Comparison of ENCODE assay signal across 10 cellular contexts in the genomic region with DNA sequence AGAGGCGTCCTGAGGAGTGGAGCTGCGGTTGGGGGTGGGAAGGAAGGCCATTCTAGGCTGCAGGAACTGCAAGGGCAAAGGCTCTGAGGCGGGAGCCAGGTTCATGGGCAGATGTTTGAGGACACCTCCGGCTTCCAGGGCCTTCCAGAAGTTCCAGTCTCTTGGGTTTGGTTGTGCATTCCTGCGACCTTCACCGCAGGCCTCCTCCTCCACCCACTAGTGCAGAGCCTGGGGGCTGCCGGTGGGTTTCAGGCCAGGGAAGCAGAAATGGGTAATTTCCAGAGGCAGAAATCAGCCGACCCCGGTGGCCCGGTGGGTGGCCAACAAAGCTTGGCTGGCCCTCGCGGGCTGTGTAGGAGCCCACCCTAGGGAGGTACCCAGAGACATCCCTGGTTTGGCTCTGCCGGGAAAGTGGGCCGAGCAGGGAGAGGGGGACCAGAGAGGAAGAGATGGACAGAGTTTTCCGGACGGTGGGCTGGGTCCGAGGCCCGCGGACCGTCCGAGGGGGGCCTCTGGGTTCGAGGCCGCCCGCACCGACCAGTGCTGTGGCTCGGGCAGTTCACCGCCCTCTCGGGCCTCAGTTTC. TPM values are rescaled to one million over a fixed set of nuclear protein-coding genes. Genes with fewer than 3 reads are reported as not detected.
A peak's percentile ranks its signal among the peaks of the same experiment; 100 is the strongest.
DNase-seq lines count a peak whose midpoint lies in the region; ATAC-seq, FAIRE-seq and TF ChIP-seq lines count a peak whose summit lies in the region.
"Had no signal": no experiment of that assay in that cellular context is flagged by ENCODE, and none has a peak within 500 bp of the region (broad histone marks: within the 10 kb centered on the region; RNA-seq: fewer than 3 reads in every experiment).

No MANE protein-coding gene starts in this region.

- CTCF ChIA-PET in activated naive CD4-positive, alpha-beta T cell treated with anti-CD3 and anti-CD28 coated beads for 36 hours (lab: Charles Lee): interaction anchor here (3.0 kb wide), 1 partner anchor 108 kb away, joined by 16 read pairs; no protein-coding TSS in a partner anchor

- H3K27me3 ChIP-seq in bronchial epithelial cell (ENCODE audit: control insufficient read depth, insufficient read depth, low read length) (no peaks in the 10 kb centered on the region), transverse colon (no peaks in the 10 kb centered on the region)

- TF ChIP-seq CTCF in bronchial epithelial cell (IDR thresholded peaks at IDR 0.05; ENCODE audit: insufficient read depth, low read length, severe bottlenecking): no peak
- TF ChIP-seq CTCF in transverse colon (IDR thresholded peaks at IDR 0.05): no peak

- no peaks in the 10 kb centered on the region for H3K36me3 ChIP-seq in bronchial epithelial cell (ENCODE audit: control insufficient read depth, insufficient read depth, low read length)
- H3K36me3 ChIP-seq in mesodermal cell (ENCODE audit: control insufficient read depth, insufficient read depth, low read length): no peaks in the 10 kb centered on the region
- no peaks in the 10 kb centered on the region for H3K36me3 ChIP-seq in transverse colon

- H3K27ac Mint-ChIP-seq in activated naive CD4-positive, alpha-beta T cell treated with anti-CD3 and anti-CD28 coated beads for 36 hours: no peak overlapping the region

- no peaks in the 10 kb centered on the region for H3K36me3 Mint-ChIP-seq in activated naive CD4-positive, alpha-beta T cell treated with anti-CD3 and anti-CD28 coated beads for 36 hours (ENCODE audit: low read depth)

- peaks cover 36% of the 10 kb centered on the region for H3K4me1 Mint-ChIP-seq in activated naive CD4-positive, alpha-beta T cell treated with anti-CD3 and anti-CD28 coated beads for 36 hours (ENCODE audit: low read depth)

- in situ Hi-C loops in transverse colon (cut with MboI; ENCODE audit: low pct_ligation_motif_present in 1 of 4, low pct_unique_long_range_greater_than_20kb in 1 of 4, low sequenced_read_pairs in 3 of 4): no loop called here

- H3K9me3 Mint-ChIP-seq in activated naive CD4-positive, alpha-beta T cell treated with anti-CD3 and anti-CD28 coated beads for 36 hours: no peaks in the 10 kb centered on the region

- peak overlapping the region; percentile 54 for H3K4me3 ChIP-seq in bronchial epithelial cell (ENCODE audit: low read depth, low read length)
- peak overlapping the region; percentile 22 for H3K4me3 ChIP-seq in mesodermal cell (ENCODE audit: extremely low read depth, insufficient read depth, low read length, poor library complexity, severe bottlenecking)
- H3K4me3 ChIP-seq in transverse colon: peak overlapping the region; percentile 63 to 81 (median 70)

- DNase-seq in activated naive CD4-positive, alpha-beta T cell treated with anti-CD3 and anti-CD28 coated beads for 36 hours: no peak
- no peak for DNase-seq in activated naive CD4-positive, alpha-beta T cell (lab: John Stamatoyannopoulos, UW)
- DNase-seq in bronchial epithelial cell (ENCODE audit: low read depth) (no peak), transverse colon (no peak), DMS 273 (lab: John Stamatoyannopoulos, UW; ENCODE audit: unreplicated experiment) (no peak), GM12891 (ENCODE audit: insufficient read length, low spot score) (no peak)

- no peak for ATAC-seq in GM21576 (IDR thresholded peaks at IDR 0.05; ENCODE audit: unreplicated experiment)
- ATAC-seq: HCT116 had no signal

- FAIRE-seq in bronchial epithelial cell (lab: Jason Lieb, UNC) (no peak), GM12891 (lab: Jason Lieb, UNC) (no peak)

- intact Hi-C loops in activated naive CD4-positive, alpha-beta T cell treated with anti-CD3 and anti-CD28 coated beads for 36 hours (cut with micrococcal nuclease): loop anchor here (1.0 to 5.0 kb wide), 5 partner anchors 107 to 386 kb away; a partner anchor contains a TSS
- intact Hi-C loops in transverse colon (cut with DNase I; ENCODE audit: low total_unique reads): no loop called here

- H3K27me3 Mint-ChIP-seq in activated naive CD4-positive, alpha-beta T cell treated with anti-CD3 and anti-CD28 coated beads for 36 hours (ENCODE audit: low read depth): no peaks in the 10 kb centered on the region

- H3K4me1 ChIP-seq in mesodermal cell (ENCODE audit: control insufficient read depth, insufficient read depth, low read length, poor library complexity, severe bottlenecking) (no peaks in the 10 kb centered on the region), transverse colon (peaks cover 28 to 52% (median 40%) of the 10 kb centered on the region in 4 donors)

- TF ChIP-seq POLR2A in transverse colon (IDR thresholded peaks at IDR 0.05): no peak
- no peak for TF ChIP-seq POLR2A in GM12891 (IDR thresholded peaks at IDR 0.05; ENCODE audit: low read depth, low read length)

- no peak for TF ChIP-seq EP300 in transverse colon (IDR thresholded peaks at IDR 0.05; ENCODE audit: low read depth)

- H3K9me3 ChIP-seq in mesodermal cell (ENCODE audit: control insufficient read depth, low read length): no peaks in the 10 kb centered on the region
- no peaks in the 10 kb centered on the region for H3K9me3 ChIP-seq in transverse colon

- H3K27ac ChIP-seq in mesodermal cell (ENCODE audit: low read depth, low read length, severe bottlenecking) (no peak overlapping the region), transverse colon (peak overlapping the region; percentile 90 to 94 (median 92))
- H3K27ac ChIP-seq: C4-2B had no signal

- peak overlapping the region; percentile 56 for H3K4me3 Mint-ChIP-seq in activated naive CD4-positive, alpha-beta T cell treated with anti-CD3 and anti-CD28 coated beads for 36 hours

- WGBS in mesodermal cell (ENCODE audit: insufficient coverage in 2 of 2), 2 experiments: 88 to 94% methylated on average over 12 to 25 of the region's 28 CpGs
- WGBS in transverse colon (ENCODE audit: low coverage in 1 of 2), 2 donors: 55% methylated on average over 27 of the region's 28 CpGs; no CpG with 5 or more reads in 1 of the 2 donors

TF ChIP-seq in GM12891, 5 proteins besides CTCF, POLR2A, EP300 and RAD21:
- no peak for TF ChIP-seq PAX5 (IDR thresholded peaks at IDR 0.05; ENCODE audit: insufficient read depth, low read length, severe bottlenecking)
- TF ChIP-seq POU2F2 (IDR thresholded peaks at IDR 0.05; ENCODE audit: low read depth, low read length): no peak
- no peak for TF ChIP-seq SPI1 (IDR thresholded peaks at IDR 0.05; ENCODE audit: low read depth, low read length)
- TF ChIP-seq POLR2AphosphoS5 (IDR thresholded peaks at IDR 0.05; ENCODE audit: low read depth, low read length): no peak
- TF ChIP-seq TAF1 (IDR thresholded peaks at IDR 0.05; ENCODE audit: low read depth, low read length): no peak
TF ChIP-seq in GM12891: peak in this region for 0.

RNA-seq across cellular contexts. Expression of a gene that starts 0.4 kb away (rescaled TPM):
- under 1 TPM; 0.74 to 0.86 TPM for total RNA-seq in activated naive CD4-positive, alpha-beta T cell treated with anti-CD3 and anti-CD28 coated beads for 36 hours
- total RNA-seq in bronchial epithelial cell (2.4 and 3.4 TPM in 2 replicates), transverse colon (10 to 100 TPM in 3 of 4 donors, 1 to 10 TPM in 1; 6.4 to 17.6 (median 12.7) TPM)
- 2.9 TPM for polyA plus RNA-seq in mesodermal cell (2013, experiment 1 of 2)
- polyA plus RNA-seq in mesodermal cell (2013, experiment 2 of 2): 1.9 TPM
- 0.85 TPM for polyA plus RNA-seq in GM12891 (2012; ENCODE audit: low read depth, missing spikeins)

RNA-seq across cellular contexts. Expression of a gene that starts 3.0 kb away (rescaled TPM):
- total RNA-seq in activated naive CD4-positive, alpha-beta T cell treated with anti-CD3 and anti-CD28 coated beads for 36 hours: 10 to 100 TPM; 14.6 to 15.9 TPM
- total RNA-seq in bronchial epithelial cell (18.7 and 26.0 TPM in 2 replicates), transverse colon (100 to 1,000 TPM in 2 of 4 donors, 10 to 100 TPM in 2; 48.3 to 120 (median 96.0) TPM)
- polyA plus RNA-seq in mesodermal cell (2013, experiment 1 of 2): 28.3 TPM
- 25.8 TPM for polyA plus RNA-seq in mesodermal cell (2013, experiment 2 of 2)
- polyA plus RNA-seq in GM12891 (2012; ENCODE audit: low read depth, missing spikeins): 13.8 TPM

RNA-seq across cellular contexts. Expression of a gene that starts 5.8 kb away (rescaled TPM):
- total RNA-seq in activated naive CD4-positive, alpha-beta T cell treated with anti-CD3 and anti-CD28 coated beads for 36 hours: 10 to 100 TPM; 50.2 to 56.2 TPM
- total RNA-seq in bronchial epithelial cell (5.5 and 14.8 TPM in 2 replicates), transverse colon (10 to 100 TPM in 3 of 4 donors, 1 to 10 TPM in 1; 4.8 to 44.9 (median 18.8) TPM)
- polyA plus RNA-seq in mesodermal cell (2013, experiment 1 of 2): 63.3 TPM
- polyA plus RNA-seq in mesodermal cell (2013, experiment 2 of 2): 47.4 TPM
- 125 TPM for polyA plus RNA-seq in GM12891 (2012; ENCODE audit: low read depth, missing spikeins)

RNA-seq across cellular contexts. Expression of a gene that starts 16.9 kb away (rescaled TPM):
- total RNA-seq in activated naive CD4-positive, alpha-beta T cell treated with anti-CD3 and anti-CD28 coated beads for 36 hours: 100 to 1,000 TPM; 122 to 126 TPM
- 64.8 and 68.0 TPM in 2 replicates for total RNA-seq in bronchial epithelial cell
- polyA plus RNA-seq in mesodermal cell (2013, experiment 1 of 2): 99.6 TPM
- polyA plus RNA-seq in mesodermal cell (2013, experiment 2 of 2): 96.8 TPM
- total RNA-seq in transverse colon: 100 to 1,000 TPM in 1 of 4 donors, 10 to 100 TPM in 3; 17.2 to 723 (median 88.7) TPM
- polyA plus RNA-seq in GM12891 (2012; ENCODE audit: low read depth, missing spikeins): 112 TPM

RNA-seq across cellular contexts. Expression of a gene that starts 57.0 kb away (rescaled TPM):
- total RNA-seq in activated naive CD4-positive, alpha-beta T cell treated with anti-CD3 and anti-CD28 coated beads for 36 hours: 1 to 10 TPM in 1 of 2 experiments, under 1 TPM in 1; 0.89 to 1.4 TPM
- total RNA-seq in bronchial epithelial cell: 0.53 and 0.64 TPM in 2 replicates
- 1.00 TPM for polyA plus RNA-seq in mesodermal cell (2013, experiment 1 of 2)
- 0.76 TPM for polyA plus RNA-seq in mesodermal cell (2013, experiment 2 of 2)
- total RNA-seq in transverse colon: 1 to 10 TPM; 1.2 to 9.7 (median 3.3) TPM
- 1.1 TPM for polyA plus RNA-seq in GM12891 (2012; ENCODE audit: low read depth, missing spikeins)
